Comparison of ENCODE assay signal across 7 cellular contexts in the genomic region with DNA sequence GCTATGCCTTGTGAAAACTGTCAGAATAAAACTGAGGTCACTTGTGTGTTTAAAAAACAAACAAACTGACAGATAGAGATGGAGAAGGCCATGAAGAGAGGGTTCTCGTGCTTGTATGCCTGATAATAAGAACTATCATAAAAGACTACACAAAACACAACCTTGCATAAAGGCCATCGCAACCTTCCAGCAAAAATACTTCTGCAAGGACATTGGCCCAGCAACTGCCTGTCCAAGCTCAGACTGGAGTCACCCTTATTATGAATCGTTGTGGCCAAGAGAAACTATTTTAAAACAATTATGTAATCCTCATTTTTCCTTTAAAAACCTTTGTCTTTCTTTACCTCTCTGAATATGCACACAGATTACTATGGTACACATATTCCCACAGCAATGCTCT.
"Had no signal": no experiment of that assay in that cellular context is flagged by ENCODE, and none has a peak within 500 bp of the region (broad histone marks: within the 10 kb centered on the region; RNA-seq: fewer than 3 reads in every experiment).

No MANE protein-coding gene starts in this region.

- DNase-seq: GDM1, GF-D8 had no signal

- H3K4me3 ChIP-seq: GM12878 had no signal

- FAIRE-seq: G401.6, GM12878, GM12891, GM12892, GM18507 had no signal
